In genomic region chr6:138568997-138569396, GRCh38 we compare ENCODE assay signal across 31 cellular contexts.
"Had no signal": no experiment of that assay in that cellular context is flagged by ENCODE, and none has a peak within 500 bp of the region (broad histone marks: within the 10 kb centered on the region; RNA-seq: fewer than 3 reads in every experiment).

No MANE protein-coding gene starts in this region.

- H3K27me3 ChIP-seq: brain microvascular endothelial cell, pancreas, right atrium auricular region, suprapubic skin, tibial artery had no signal

- FAIRE-seq: endothelial cell of umbilical vein, kidney, pancreas, TTC549 had no signal

- H3K4me1 ChIP-seq: pancreas, prostate gland had no signal

- DNase-seq: activated CD4-positive, alpha-beta memory T cell treated with anti-CD3 and anti-CD28 coated beads for 36 hours; activated CD4-positive, alpha-beta T cell treated with anti-CD3 and anti-CD28 coated beads for 48 hours; activated CD8-positive, alpha-beta memory T cell treated with anti-CD3 and anti-CD28 coated beads, Interleukin-2, amount 50 U/mL, for 4 hours; activated effector memory CD4-positive, alpha-beta T cell treated with anti-CD3 and anti-CD28 coated beads, Interleukin-2, amount 50 U/mL, for 16 hours; activated naive CD4-positive, alpha-beta T cell treated with anti-CD3 and anti-CD28 coated beads for 36 hours; activated naive CD8-positive, alpha-beta T cell treated with anti-CD3 and anti-CD28 coated beads for 36 hours; activated T-cell treated with anti-CD3 and anti-CD28 coated beads, Interleukin-2, amount 50 U/mL, for 1 hour; adrenal gland; aorta; brain microvascular endothelial cell; head of caudate nucleus; hypothalamus; immature natural killer cell; kidney; mucosa of descending colon; nucleus accumbens; pancreas; stimulated activated CD4-positive, alpha-beta T cell treated with anti-CD3 and anti-CD28 coated beads, Interleukin-15, amount 100 ng/mL, for 24 hours; stimulated activated CD4-positive, alpha-beta T cell treated with anti-CD3 and anti-CD28 coated beads, Interleukin-2, amount 100 ng/mL, for 24 hours; stimulated activated naive CD4-positive, alpha-beta T cell; T-helper 9 cell; tibial artery; WERI-Rb-1 had no signal

- H3K36me3 ChIP-seq: adrenal gland, brain microvascular endothelial cell, gastroesophageal sphincter, pancreas, prostate gland, right atrium auricular region, suprapubic skin, tibial artery, WERI-Rb-1 had no signal

- H3K9me3 ChIP-seq: adrenal gland, gastroesophageal sphincter, mucosa of descending colon, pancreas, prostate gland, right atrium auricular region, suprapubic skin, tibial artery had no signal

- ATAC-seq: activated CD4-positive, CD25-positive, alpha-beta regulatory T cell treated with anti-CD3 and anti-CD28 coated beads, Interleukin-2, amount 50 U/mL, for 24 hours; gastroesophageal sphincter; mucosa of descending colon; natural killer cell treated with Interleukin-12 subunit alpha and Interleukin-12 subunit beta and Interleukin-15 and Interleukin-18, amount 100 ng/mL, for 72 hours; pancreas had no signal

- H3K4me3 ChIP-seq: adrenal gland, gastroesophageal sphincter, mucosa of descending colon, pancreas, prostate gland, right atrium auricular region, suprapubic skin, tibial artery had no signal

- H3K27ac ChIP-seq: adrenal gland, brain microvascular endothelial cell, gastroesophageal sphincter, prostate gland, right atrium auricular region, suprapubic skin, tibial artery, WERI-Rb-1 had no signal
